Comparison of ENCODE assay signal across 3 cellular contexts in genomic region chr12:67782573-67782972, GRCh38.
"Had no signal": no experiment of that assay in that cellular context is flagged by ENCODE, and none has a peak within 500 bp of the region (broad histone marks: within the 10 kb centered on the region; RNA-seq: fewer than 3 reads in every experiment).

No MANE protein-coding gene starts in this region.

- DNase-seq: GDM1, GF-D8 had no signal

- ATAC-seq: GM12878 had no signal

- H3K4me3 ChIP-seq: GM12878 had no signal
